In the genomic region with DNA sequence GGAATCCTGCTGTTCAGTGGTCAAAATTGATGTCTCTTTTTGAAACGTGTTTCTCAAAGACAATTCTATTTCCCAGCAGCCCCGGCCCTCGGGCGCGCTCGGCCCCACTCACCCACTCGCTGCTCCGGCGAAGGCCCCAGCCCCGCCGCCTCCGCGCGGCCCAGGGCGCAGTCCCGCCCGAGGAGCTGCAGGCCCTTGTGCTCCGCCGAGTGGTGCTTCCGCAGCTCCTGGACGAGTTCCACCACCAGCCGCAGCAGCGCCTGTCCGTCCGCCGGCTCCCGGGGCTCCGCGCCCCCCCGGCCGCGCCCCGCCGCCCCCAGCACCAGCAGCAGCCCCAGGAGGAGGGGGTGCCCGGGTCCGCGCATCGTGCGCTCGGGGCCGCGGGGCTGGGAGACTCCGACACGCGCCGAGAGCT, we compare ENCODE assay signal across 8 cellular contexts. TPM values are rescaled to one million over a fixed set of nuclear protein-coding genes. Genes with fewer than 3 reads are reported as not detected.
DNase-seq lines count a peak whose midpoint lies in the region; ATAC-seq and TF ChIP-seq lines count a peak whose summit lies in the region.

No MANE protein-coding gene starts in this region.

- peaks cover 0 to 2% of the 10 kb centered on the region in 2 donors for H3K9me3 ChIP-seq in lung (ENCODE audit: control insufficient read depth in 2 of 2, insufficient read depth in 1 of 2, low read length in 1 of 2)

- H3K27me3 ChIP-seq in lung (ENCODE audit: control insufficient read depth, insufficient read depth): peaks cover 6% of the 10 kb centered on the region

- peak; percentile 41 for DNase-seq in ACHN
- DNase-seq in coronary artery (ENCODE audit: low spot score): no peak
- no peak for DNase-seq in lung (ENCODE audit: low spot score)
- no peak for DNase-seq in hepatic stellate cell (ENCODE audit: low spot score)
- no peak for DNase-seq in NCI-H1694 treated with DMSO at 0.1 percent for 48 hours (lab: John Stamatoyannopoulos, UW)
- DNase-seq in epidermal melanocyte (ENCODE audit: insufficient read length, low spot score): no peak

- H3K27ac ChIP-seq in coronary artery (peak overlapping the region in 1 of 2 donors; percentile 33), lung (ENCODE audit: low read depth in 1 of 2, low read length in 1 of 2) (no peak overlapping the region)

- no peaks in the 10 kb centered on the region for H3K36me3 ChIP-seq in lung (ENCODE audit: control insufficient read depth in 2 of 2, insufficient read depth in 2 of 2, low read length in 2 of 2)

- in situ Hi-C loops in ACHN (cut with HindIII; ENCODE audit: low pct_ligation_motif_present, low pct_unique_long_range_greater_than_20kb, low sequenced_read_pairs): no loop called here

- H3K4me3 ChIP-seq in coronary artery (peak overlapping the region; percentile 74), lung (peak overlapping the region; percentile 33)

- WGBS in lung, 2 donors: 0 to 1% methylated on average over 29 to 46 of the region's 46 CpGs

- peaks cover 7 to 10% of the 10 kb centered on the region in 2 donors for H3K4me1 ChIP-seq in lung (ENCODE audit: control insufficient read depth in 2 of 2, insufficient read depth in 2 of 2, low read length in 2 of 2)

- ATAC-seq in HG02981 (IDR thresholded peaks at IDR 0.05; ENCODE audit: unreplicated experiment) (peak; percentile 47), lung (ENCODE audit: insufficient read depth, low FRiP score) (peak; percentile 30), HG03045 (IDR thresholded peaks at IDR 0.05; ENCODE audit: unreplicated experiment) (no peak)

- TF ChIP-seq CTCF in coronary artery (IDR thresholded peaks at IDR 0.05) (no peak), lung (IDR thresholded peaks at IDR 0.05; ENCODE audit: control extremely low read depth, extremely low read depth) (no peak)

RNA-seq across cellular contexts. Expression of gene ALKAL2, which starts 0.4 kb away (rescaled TPM):
- 10 to 100 TPM; 17.5 to 20.7 TPM for total RNA-seq in lung
- polyA plus RNA-seq in lung: 10 to 100 TPM; 13.4 to 31.3 TPM

RNA-seq across cellular contexts. Expression of gene ACP1, which starts 22.7 kb away (rescaled TPM):
- 100 to 1,000 TPM in 1 of 2 donors, 10 to 100 TPM in 1; 81.3 to 136 TPM for total RNA-seq in lung
- 10 to 100 TPM; 66.0 to 68.7 TPM for polyA plus RNA-seq in lung

RNA-seq across cellular contexts. Expression of gene SH3YL1, which starts 23.6 kb away (rescaled TPM):
- total RNA-seq in lung: 100 to 1,000 TPM in 1 of 2 donors, 10 to 100 TPM in 1; 42.7 to 121 TPM
- 10 to 100 TPM; 35.1 to 65.8 TPM for polyA plus RNA-seq in lung
